In genomic region chr9:126989847-126990821, GRCh38 we compare ENCODE assay signal across 13 cellular contexts.
DNase-seq lines count a peak whose midpoint lies in the region; ATAC-seq and TF ChIP-seq lines count a peak whose summit lies in the region.
"Had no signal": no experiment of that assay in that cellular context is flagged by ENCODE, and none has a peak within 500 bp of the region (broad histone marks: within the 10 kb centered on the region; RNA-seq: fewer than 3 reads in every experiment).

No MANE protein-coding gene starts in this region.

- peaks cover 14% of the 10 kb centered on the region for H3K9me3 Mint-ChIP-seq in activated CD8-positive, alpha-beta T cell treated with anti-CD3 and anti-CD28 coated beads, Interleukin-2, amount 10 ng/mL, durations not matched to agents 7 days and 5 days (ENCODE audit: insufficient read depth)
- peaks cover 5% of the 10 kb centered on the region for H3K9me3 Mint-ChIP-seq in activated CD8-positive, alpha-beta T cell treated with anti-CD3 and anti-CD28 coated beads for 36 hours
- H3K9me3 Mint-ChIP-seq in neural progenitor cell: peaks cover 13% of the 10 kb centered on the region
- H3K9me3 Mint-ChIP-seq in activated naive CD4-positive, alpha-beta T cell treated with anti-CD3 and anti-CD28 coated beads, Interleukin-2, amount 10 ng/mL, durations not matched to agents 7 days and 5 days: peaks cover 15% of the 10 kb centered on the region

- DNase-seq in activated CD8-positive, alpha-beta T cell treated with anti-CD3 and anti-CD28 coated beads, Interleukin-2, amount 10 ng/mL, durations not matched to agents 7 days and 5 days: no peak
- no peak for DNase-seq in activated CD8-positive, alpha-beta T cell treated with anti-CD3 and anti-CD28 coated beads for 36 hours
- DNase-seq in cardiac septum (ENCODE audit: low spot score) (peak; percentile 81), neural progenitor cell (ENCODE audit: low spot score) (peak; percentile 13), aorta (peak; percentile 80 to 84), GDM1 (lab: John Stamatoyannopoulos, UW) (no peak), NK-92 (lab: John Stamatoyannopoulos, UW; ENCODE audit: unreplicated experiment) (no peak)
- DNase-seq in activated naive CD4-positive, alpha-beta T cell treated with anti-CD3 and anti-CD28 coated beads, Interleukin-2, amount 10 ng/mL, durations not matched to agents 7 days and 5 days: no peak
- DNase-seq: 8988T; activated naive CD8-positive, alpha-beta T cell treated with anti-CD3 and anti-CD28 coated beads, Interleukin-2, amount 10 ng/mL, durations not matched to agents 7 days and 5 days; DMS 273 treated with DMSO at 0.1 percent for 48 hours; T1000 had no signal

- H3K4me1 ChIP-seq in neural progenitor cell: no peaks in the 10 kb centered on the region
- H3K4me1 ChIP-seq in aorta (ENCODE audit: control insufficient read depth in 1 of 2, insufficient read depth in 2 of 2, low read length in 2 of 2): no peaks in the 10 kb centered on the region

- peaks cover 26% of the 10 kb centered on the region for H3K4me1 Mint-ChIP-seq in activated CD8-positive, alpha-beta T cell treated with anti-CD3 and anti-CD28 coated beads, Interleukin-2, amount 10 ng/mL, durations not matched to agents 7 days and 5 days (ENCODE audit: low read depth)
- H3K4me1 Mint-ChIP-seq in activated CD8-positive, alpha-beta T cell treated with anti-CD3 and anti-CD28 coated beads for 36 hours (ENCODE audit: low read depth): peaks cover 27% of the 10 kb centered on the region
- H3K4me1 Mint-ChIP-seq in neural progenitor cell: peaks cover 8% of the 10 kb centered on the region
- peaks cover 32% of the 10 kb centered on the region for H3K4me1 Mint-ChIP-seq in activated naive CD4-positive, alpha-beta T cell treated with anti-CD3 and anti-CD28 coated beads, Interleukin-2, amount 10 ng/mL, durations not matched to agents 7 days and 5 days

- intact Hi-C loops in activated CD8-positive, alpha-beta T cell treated with anti-CD3 and anti-CD28 coated beads for 36 hours (cut with micrococcal nuclease): no loop called here
- intact Hi-C loops in cardiac septum (cut with DNase I) (loop anchor here (5.0 kb wide), 1 partner anchor 32 kb away; no protein-coding TSS in a partner anchor), aorta (cut with DNase I) (no loop called here)

- no peaks in the 10 kb centered on the region for H3K79me2 ChIP-seq in neural progenitor cell (ENCODE audit: low read depth)

- H3K27me3 Mint-ChIP-seq in activated CD8-positive, alpha-beta T cell treated with anti-CD3 and anti-CD28 coated beads, Interleukin-2, amount 10 ng/mL, durations not matched to agents 7 days and 5 days (ENCODE audit: low read depth): peaks cover 48% of the 10 kb centered on the region
- peaks cover 63% of the 10 kb centered on the region for H3K27me3 Mint-ChIP-seq in activated CD8-positive, alpha-beta T cell treated with anti-CD3 and anti-CD28 coated beads for 36 hours
- peaks cover 2% of the 10 kb centered on the region for H3K27me3 Mint-ChIP-seq in neural progenitor cell (ENCODE audit: insufficient read depth, low read depth)
- peaks cover 67% of the 10 kb centered on the region for H3K27me3 Mint-ChIP-seq in activated naive CD4-positive, alpha-beta T cell treated with anti-CD3 and anti-CD28 coated beads, Interleukin-2, amount 10 ng/mL, durations not matched to agents 7 days and 5 days

- no peak overlapping the region for H3K9ac ChIP-seq in neural progenitor cell

- CTCF ChIA-PET in activated CD8-positive, alpha-beta T cell treated with anti-CD3 and anti-CD28 coated beads, Interleukin-2, amount 10 ng/mL, durations not matched to agents 7 days and 5 days (lab: Charles Lee): no interaction called here
- CTCF ChIA-PET in activated CD8-positive, alpha-beta T cell treated with anti-CD3 and anti-CD28 coated beads for 36 hours (lab: Charles Lee): no interaction called here
- CTCF ChIA-PET in activated naive CD4-positive, alpha-beta T cell treated with anti-CD3 and anti-CD28 coated beads, Interleukin-2, amount 10 ng/mL, durations not matched to agents 7 days and 5 days (lab: Charles Lee): no interaction called here

- POLR2A ChIA-PET in activated CD8-positive, alpha-beta T cell treated with anti-CD3 and anti-CD28 coated beads, Interleukin-2, amount 10 ng/mL, durations not matched to agents 7 days and 5 days (lab: Charles Lee): no interaction called here
- POLR2A ChIA-PET in activated CD8-positive, alpha-beta T cell treated with anti-CD3 and anti-CD28 coated beads for 36 hours (lab: Charles Lee): no interaction called here

- H3K9me3 ChIP-seq in neural progenitor cell (ENCODE audit: low read depth): peaks cover 5% of the 10 kb centered on the region
- no peaks in the 10 kb centered on the region for H3K9me3 ChIP-seq in aorta (ENCODE audit: control insufficient read depth, low read length)

- no peaks in the 10 kb centered on the region for H3K27me3 ChIP-seq in neural progenitor cell
- H3K27me3 ChIP-seq in aorta (ENCODE audit: control insufficient read depth in 1 of 2, insufficient read depth in 2 of 2, low read length in 1 of 2): no peaks in the 10 kb centered on the region

- no peak overlapping the region for H3K4me3 Mint-ChIP-seq in activated CD8-positive, alpha-beta T cell treated with anti-CD3 and anti-CD28 coated beads, Interleukin-2, amount 10 ng/mL, durations not matched to agents 7 days and 5 days
- no peak overlapping the region for H3K4me3 Mint-ChIP-seq in activated CD8-positive, alpha-beta T cell treated with anti-CD3 and anti-CD28 coated beads for 36 hours
- H3K4me3 Mint-ChIP-seq in neural progenitor cell: no peak overlapping the region
- no peak overlapping the region for H3K4me3 Mint-ChIP-seq in activated naive CD4-positive, alpha-beta T cell treated with anti-CD3 and anti-CD28 coated beads, Interleukin-2, amount 10 ng/mL, durations not matched to agents 7 days and 5 days
- H3K4me3 Mint-ChIP-seq: activated naive CD8-positive, alpha-beta T cell treated with anti-CD3 and anti-CD28 coated beads, Interleukin-2, amount 10 ng/mL, durations not matched to agents 7 days and 5 days had no signal

- H2AFZ ChIP-seq in neural progenitor cell (replicated peaks): no peak overlapping the region

- 48 to 57% methylated on average over 19 of the region's 19 CpGs for WGBS in aorta, 2 donors

- H4K20me1 ChIP-seq in neural progenitor cell (ENCODE audit: low read depth): no peaks in the 10 kb centered on the region

- H3K36me3 Mint-ChIP-seq in activated CD8-positive, alpha-beta T cell treated with anti-CD3 and anti-CD28 coated beads, Interleukin-2, amount 10 ng/mL, durations not matched to agents 7 days and 5 days (ENCODE audit: low read depth): peaks cover 27% of the 10 kb centered on the region
- H3K36me3 Mint-ChIP-seq in activated CD8-positive, alpha-beta T cell treated with anti-CD3 and anti-CD28 coated beads for 36 hours (ENCODE audit: low read depth): peaks cover 2% of the 10 kb centered on the region
- peaks cover 7% of the 10 kb centered on the region for H3K36me3 Mint-ChIP-seq in neural progenitor cell
- H3K36me3 Mint-ChIP-seq in activated naive CD4-positive, alpha-beta T cell treated with anti-CD3 and anti-CD28 coated beads, Interleukin-2, amount 10 ng/mL, durations not matched to agents 7 days and 5 days: peaks cover 16% of the 10 kb centered on the region

- H3K4me2 ChIP-seq in neural progenitor cell: no peak overlapping the region

- H3K4me3 ChIP-seq in neural progenitor cell (no peak overlapping the region), aorta (ENCODE audit: low read length in 2 of 2) (no peak overlapping the region)

- no peaks in the 10 kb centered on the region for H3F3A ChIP-seq in neural progenitor cell (ENCODE audit: low read depth)

- peak overlapping the region; percentile 53 for H3K27ac Mint-ChIP-seq in activated CD8-positive, alpha-beta T cell treated with anti-CD3 and anti-CD28 coated beads, Interleukin-2, amount 10 ng/mL, durations not matched to agents 7 days and 5 days
- H3K27ac Mint-ChIP-seq in activated CD8-positive, alpha-beta T cell treated with anti-CD3 and anti-CD28 coated beads for 36 hours: no peak overlapping the region
- no peak overlapping the region for H3K27ac Mint-ChIP-seq in neural progenitor cell
- no peak overlapping the region for H3K27ac Mint-ChIP-seq in activated naive CD4-positive, alpha-beta T cell treated with anti-CD3 and anti-CD28 coated beads, Interleukin-2, amount 10 ng/mL, durations not matched to agents 7 days and 5 days

- peaks cover 6% of the 10 kb centered on the region for H3K36me3 ChIP-seq in neural progenitor cell
- H3K36me3 ChIP-seq in aorta (ENCODE audit: control insufficient read depth in 1 of 2, insufficient read depth in 2 of 2, low read length in 1 of 2): no peaks in the 10 kb centered on the region

- H3K27ac ChIP-seq in neural progenitor cell: no peak overlapping the region
- no peak overlapping the region for H3K27ac ChIP-seq in aorta (ENCODE audit: low read depth in 1 of 2, low read length in 2 of 2)
- H3K27ac ChIP-seq: RWPE1 had no signal

- no peak for TF ChIP-seq CTCF in activated CD8-positive, alpha-beta T cell treated with anti-CD3 and anti-CD28 coated beads for 36 hours (IDR thresholded peaks at IDR 0.05)
- TF ChIP-seq CTCF in neural progenitor cell (IDR thresholded peaks at IDR 0.05): peak; percentile 6

- ATAC-seq in activated CD8-positive, alpha-beta T cell treated with anti-CD3 and anti-CD28 coated beads, Interleukin-2, amount 10 ng/mL, durations not matched to agents 7 days and 5 days: no peak
- no peak for ATAC-seq in activated CD8-positive, alpha-beta T cell treated with anti-CD3 and anti-CD28 coated beads for 36 hours
- ATAC-seq in aorta (ENCODE audit: low FRiP score): peak; percentile 82

Comparison
In these comparisons a context has a peak if more than half of its experiments do, and no peak if none do; other contexts are left out.
1. DNase-seq: peak in cardiac septum (single experiment), neural progenitor cell (single experiment) and aorta (2 of 2); none in activated CD8-positive, alpha-beta T cell treated with anti-CD3 and anti-CD28 coated beads, Interleukin-2, amount 10 ng/mL, durations not matched to agents 7 days and 5 days (single experiment), activated CD8-positive, alpha-beta T cell treated with anti-CD3 and anti-CD28 coated beads for 36 hours (single experiment), GDM1 (single experiment), NK-92 (single experiment) and activated naive CD4-positive, alpha-beta T cell treated with anti-CD3 and anti-CD28 coated beads, Interleukin-2, amount 10 ng/mL, durations not matched to agents 7 days and 5 days (single experiment).